Comparison of ENCODE assay signal across 12 cellular contexts in genomic region chr2:73647690-73648089, GRCh38. TPM values are rescaled to one million over a fixed set of nuclear protein-coding genes. Genes with fewer than 3 reads are reported as not detected.
"Had no signal": no experiment of that assay in that cellular context is flagged by ENCODE, and none has a peak within 500 bp of the region (broad histone marks: within the 10 kb centered on the region; RNA-seq: fewer than 3 reads in every experiment).

No MANE protein-coding gene starts in this region.

RNA-seq across cellular contexts. Expression of gene NAT8, which starts 5.5 kb away (rescaled TPM):
- total RNA-seq: activated B cell treated with CpG ODN at 0.5 μM for 24 hours; activated CD4-positive, alpha-beta memory T cell treated with anti-CD3 and anti-CD28 coated beads, Interleukin-2, amount 10 ng/mL, durations not matched to agents 7 days and 5 days; activated CD4-positive, alpha-beta T cell treated with anti-CD3 and anti-CD28 coated beads, Interleukin-2, amount 10 ng/mL, durations not matched to agents 24 days and 14 days; activated CD8-positive, alpha-beta memory T cell treated with anti-CD3 and anti-CD28 coated beads, Interleukin-2, amount 10 ng/mL, durations not matched to agents 7 days and 5 days; activated CD8-positive, alpha-beta T cell treated with anti-CD3 and anti-CD28 coated beads, Interleukin-2, amount 10 ng/mL, durations not matched to agents 7 days and 5 days; activated naive CD8-positive, alpha-beta T cell treated with anti-CD3 and anti-CD28 coated beads, Interleukin-2, amount 10 ng/mL, durations not matched to agents 7 days and 5 days; activated T-helper 2 cell treated with anti-CD3 and anti-CD28 coated beads, Interferon-gamma antibody, Interleukin-2, Interleukin-4, amounts not matched to agents 10 μg/mL and 5 μg/mL and 100 μg/mL, durations not matched to agents 14 hours and 24 hours and 36 hours; ascending aorta; bronchial epithelial cell; cardiac muscle cell; chondrocyte had no signal
- polyA plus RNA-seq: adipose tissue, cardiac muscle cell had no signal
